In the genomic region with DNA sequence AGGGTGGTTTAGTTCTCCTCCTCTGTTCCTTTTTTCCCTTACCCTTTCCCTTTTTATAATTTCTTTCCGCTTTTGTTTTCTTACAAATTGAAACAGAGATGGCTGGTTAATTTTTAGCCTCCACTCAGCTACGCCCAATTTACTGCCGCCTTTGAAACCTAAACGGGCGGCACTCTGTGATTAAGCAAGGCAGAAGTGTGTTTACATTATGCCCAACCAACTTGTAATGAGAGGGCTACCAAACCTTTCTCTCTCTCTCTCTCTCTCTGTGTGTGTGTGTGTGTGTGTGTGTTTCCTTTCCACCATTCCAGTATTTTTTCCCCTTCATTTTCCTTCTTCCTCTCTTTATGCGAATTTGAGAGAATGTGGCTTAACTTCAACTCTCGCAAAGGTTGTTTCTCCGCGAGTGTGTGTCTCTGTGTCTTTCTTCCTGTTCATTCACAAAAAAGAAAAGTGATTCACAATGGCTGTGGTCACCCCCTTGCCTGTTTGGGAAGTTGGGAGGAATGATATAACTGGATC, we compare ENCODE assay signal across 10 cellular contexts. TPM values are rescaled to one million over a fixed set of nuclear protein-coding genes. Genes with fewer than 3 reads are reported as not detected.
DNase-seq lines count a peak whose midpoint lies in the region; ATAC-seq, FAIRE-seq and TF ChIP-seq lines count a peak whose summit lies in the region.
"Had no signal": no experiment of that assay in that cellular context is flagged by ENCODE, and none has a peak within 500 bp of the region (broad histone marks: within the 10 kb centered on the region; RNA-seq: fewer than 3 reads in every experiment).

No MANE protein-coding gene starts in this region.

- no peak for DNase-seq in heart right ventricle
- no peak for DNase-seq in Right ventricle myocardium superior
- DNase-seq in left kidney (ENCODE audit: low read depth, low spot score): peak; percentile 70
- no peak for DNase-seq in aorta
- DNase-seq in D721Med (ENCODE audit: insufficient read length, low spot score): no peak
- no peak for DNase-seq in HEK293T (ENCODE audit: extremely low spot score)
- DNase-seq: CD8-positive, alpha-beta T cell; foreskin keratinocyte had no signal

- H3K27me3 ChIP-seq in heart right ventricle (peaks cover 0 to 18% (median 0%) of the 10 kb centered on the region in 7 donors), aorta (ENCODE audit: control insufficient read depth in 1 of 2, insufficient read depth in 2 of 2, low read length in 1 of 2) (no peaks in the 10 kb centered on the region)
- H3K27me3 ChIP-seq: foreskin keratinocyte had no signal

- CTCF ChIA-PET in HEK293T (lab: Yijun Ruan, JAX): no interaction called here

- FAIRE-seq in D721Med (lab: Jason Lieb, UNC): no peak

- no peak for TF ChIP-seq CTCF in heart right ventricle (IDR thresholded peaks at IDR 0.05)
- TF ChIP-seq CTCF in D721Med (IDR thresholded peaks at IDR 0.05; ENCODE audit: insufficient read depth, missing control alignments): no peak

- intact Hi-C loops in heart right ventricle (cut with DNase I): loop anchor here in 3 of 10 donors (5.0 kb wide), 3 partner anchors 34 to 39 kb away; no protein-coding TSS in a partner anchor
- intact Hi-C loops in Right ventricle myocardium superior (cut with DNase I): loop anchor here (5.0 kb wide), 1 partner anchor 34 kb away; no protein-coding TSS in a partner anchor
- intact Hi-C loops in aorta (cut with DNase I): loop anchor here in 1 of 2 donors (5.0 kb wide), 1 partner anchor 36 kb away; no protein-coding TSS in a partner anchor

- peak overlapping the region in 8 of 10 donors; percentile 33 to 96 (median 86) for H3K27ac ChIP-seq in heart right ventricle
- H3K27ac ChIP-seq in angular gyrus (ENCODE audit: low read depth, low read length): peak overlapping the region; percentile 98
- peak overlapping the region; percentile 80 to 94 for H3K27ac ChIP-seq in aorta (ENCODE audit: low read depth in 1 of 2, low read length in 2 of 2)
- H3K27ac ChIP-seq: foreskin keratinocyte had no signal

- H3K4me3 ChIP-seq in heart right ventricle: peak overlapping the region in 7 of 10 donors; percentile 20 to 56 (median 50)
- peak overlapping the region; percentile 35 to 54 for H3K4me3 ChIP-seq in aorta (ENCODE audit: low read length in 2 of 2)

- H3K9me3 ChIP-seq in heart right ventricle (no peaks in the 10 kb centered on the region), aorta (ENCODE audit: control insufficient read depth, low read length) (no peaks in the 10 kb centered on the region)

- ATAC-seq in heart right ventricle: no peak
- ATAC-seq in Right ventricle myocardium superior (ENCODE audit: poor library complexity): no peak
- ATAC-seq in aorta (ENCODE audit: low FRiP score): no peak
- no peak for ATAC-seq in HG02763 (IDR thresholded peaks at IDR 0.05; ENCODE audit: unreplicated experiment)
- ATAC-seq: CD8-positive, alpha-beta T cell; foreskin keratinocyte had no signal

- H3K36me3 ChIP-seq in heart right ventricle (peaks cover 0 to 40% (median 0%) of the 10 kb centered on the region in 9 donors), aorta (ENCODE audit: control insufficient read depth in 1 of 2, insufficient read depth in 2 of 2, low read length in 1 of 2) (no peaks in the 10 kb centered on the region)

- 64 to 79% methylated on average over 9 of the region's 9 CpGs for WGBS in heart right ventricle, 2 donors
- WGBS in aorta, 2 donors: 5 to 9% methylated on average over 9 of the region's 9 CpGs

- POLR2A ChIA-PET in HEK293T (lab: Yijun Ruan, JAX): no interaction called here

- H3K4me1 ChIP-seq in heart right ventricle (peaks cover 18 to 100% (median 87%) of the 10 kb centered on the region in 9 donors), aorta (ENCODE audit: control insufficient read depth in 1 of 2, insufficient read depth in 2 of 2, low read length in 2 of 2) (peaks cover 4 to 7% of the 10 kb centered on the region in 2 donors)

TF ChIP-seq in HEK293T, 16 proteins besides CTCF, POLR2A, EP300 and RAD21:
- TF ChIP-seq SUZ12 (IDR thresholded peaks at IDR 0.05): no peak
- no peak for TF ChIP-seq ELF4 (IDR thresholded peaks at IDR 0.05)
- TF ChIP-seq ARNT (IDR thresholded peaks at IDR 0.05): no peak
- no peak for TF ChIP-seq SP1 (IDR thresholded peaks at IDR 0.05)
- no peak for TF ChIP-seq ZNF384 (IDR thresholded peaks at IDR 0.05)
- no peak for TF ChIP-seq FOXA1 (IDR thresholded peaks at IDR 0.05)
- TF ChIP-seq BHLHE40 (IDR thresholded peaks at IDR 0.05; ENCODE audit: borderline replicate concordance): no peak

RNA-seq across cellular contexts. Expression of a gene that starts 31.3 kb away (rescaled TPM):
- 100 to 1,000 TPM; 111 to 162 (median 145) TPM for total RNA-seq in heart right ventricle
- polyA plus RNA-seq in heart right ventricle: 10 to 100 TPM; 16.8 to 34.2 TPM
- 160 TPM for total RNA-seq in Right ventricle myocardium superior
- total RNA-seq in aorta: 100 to 1,000 TPM; 184 to 327 TPM
- polyA plus RNA-seq in aorta: 10 to 100 TPM; 45.5 to 49.8 TPM

RNA-seq across cellular contexts. Expression of a gene that starts 57.2 kb away (rescaled TPM):
- total RNA-seq in heart right ventricle: 10 to 100 TPM in 5 of 10 donors, 1 to 10 TPM in 5; 7.3 to 14.4 (median 10.1) TPM
- 1 to 10 TPM in 1 of 2 donors, under 1 TPM in 1; 0.71 to 4.2 TPM for polyA plus RNA-seq in heart right ventricle
- 9.1 TPM for total RNA-seq in Right ventricle myocardium superior
- total RNA-seq in aorta: not detected
- under 1 TPM in 1 of 2 donors, not detected in 1; 0.13 TPM for polyA plus RNA-seq in aorta
- total RNA-seq: CD8-positive, alpha-beta T cell had no signal
